ENCODE assay signal across 1 cellular context in genomic region chr17:31476525-31477416, GRCh38.
TF ChIP-seq lines count a peak whose summit lies in the region.

No MANE protein-coding gene starts in this region.

TF ChIP-seq in HepG2, 621 proteins besides CTCF, POLR2A, EP300 and RAD21 (continued from another document):
- TF ChIP-seq ZBTB49 (CRISPR knock-in tag; IDR thresholded peaks at IDR 0.05; ENCODE audit: borderline replicate concordance): no peak
- TF ChIP-seq ZNF556 (CRISPR knock-in tag; IDR thresholded peaks at IDR 0.05; ENCODE audit: borderline replicate concordance): no peak
- TF ChIP-seq ZNF317 (CRISPR knock-in tag; IDR thresholded peaks at IDR 0.05): 0 out of 2 replicates have a peak, but pooled peaks have one; percentile 55
- TF ChIP-seq CREM (IDR thresholded peaks at IDR 0.05): no peak
- TF ChIP-seq CREM (CRISPR knock-in tag; IDR thresholded peaks at IDR 0.05): no peak
- no peak for TF ChIP-seq ZNF530 (CRISPR knock-in tag; IDR thresholded peaks at IDR 0.05; ENCODE audit: low read depth)
- TF ChIP-seq HMGA1 (CRISPR knock-in tag; conservative IDR thresholded peaks at IDR 0.05): no peak
- TF ChIP-seq ZNF263 (CRISPR knock-in tag; IDR thresholded peaks at IDR 0.05): peak; percentile 59
- TF ChIP-seq ZNF782 (CRISPR knock-in tag; IDR thresholded peaks at IDR 0.05; ENCODE audit: borderline replicate concordance): no peak
